In the genomic region with DNA sequence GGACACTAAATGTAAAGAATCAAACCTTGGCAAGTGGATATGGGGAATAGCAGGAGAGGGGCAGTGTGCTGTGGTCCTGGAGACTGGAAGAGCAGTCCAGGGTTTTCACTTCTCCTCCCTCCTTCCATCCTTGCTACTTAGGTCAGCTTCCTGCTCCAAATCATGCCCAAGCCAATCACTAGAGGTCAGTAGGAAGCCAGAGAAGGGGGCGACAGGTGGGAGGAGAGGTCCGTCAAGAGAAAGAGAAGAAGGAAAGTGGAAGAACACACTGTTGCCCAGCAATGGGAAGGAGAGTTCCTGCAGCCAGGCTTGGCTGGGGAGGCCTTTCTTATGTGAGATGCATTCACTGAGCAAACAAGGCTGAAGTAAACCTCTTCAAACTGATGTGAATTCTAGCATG, we compare ENCODE assay signal across 1 cellular context.
TF ChIP-seq lines count a peak whose summit lies in the region.

No MANE protein-coding gene starts in this region.

TF ChIP-seq in HCT116, 20 proteins besides CTCF, POLR2A, EP300 and RAD21 (continued from another document):
- TF ChIP-seq TCF7L2 (IDR thresholded peaks at IDR 0.05; ENCODE audit: borderline replicate concordance, extremely low read depth, insufficient read depth, insufficient read length) (no peak), FOSL1 (IDR thresholded peaks at IDR 0.05; ENCODE audit: low read depth) (no peak), ZFX (IDR thresholded peaks at IDR 0.05) (no peak), ZNF274 (IDR thresholded peaks at IDR 0.05; ENCODE audit: low read depth, low read length) (no peak), ELF1 (IDR thresholded peaks at IDR 0.05; ENCODE audit: borderline replicate concordance, low read depth) (no peak)
- TF ChIP-seq, protein P1, sequence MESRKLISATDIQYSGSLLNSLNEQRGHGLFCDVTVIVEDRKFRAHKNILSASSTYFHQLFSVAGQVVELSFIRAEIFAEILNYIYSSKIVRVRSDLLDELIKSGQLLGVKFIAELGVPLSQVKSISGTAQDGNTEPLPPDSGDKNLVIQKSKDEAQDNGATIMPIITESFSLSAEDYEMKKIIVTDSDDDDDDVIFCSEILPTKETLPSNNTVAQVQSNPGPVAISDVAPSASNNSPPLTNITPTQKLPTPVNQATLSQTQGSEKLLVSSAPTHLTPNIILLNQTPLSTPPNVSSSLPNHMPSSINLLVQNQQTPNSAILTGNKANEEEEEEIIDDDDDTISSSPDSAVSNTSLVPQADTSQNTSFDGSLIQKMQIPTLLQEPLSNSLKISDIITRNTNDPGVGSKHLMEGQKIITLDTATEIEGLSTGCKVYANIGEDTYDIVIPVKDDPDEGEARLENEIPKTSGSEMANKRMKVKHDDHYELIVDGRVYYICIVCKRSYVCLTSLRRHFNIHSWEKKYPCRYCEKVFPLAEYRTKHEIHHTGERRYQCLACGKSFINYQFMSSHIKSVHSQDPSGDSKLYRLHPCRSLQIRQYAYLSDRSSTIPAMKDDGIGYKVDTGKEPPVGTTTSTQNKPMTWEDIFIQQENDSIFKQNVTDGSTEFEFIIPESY (IDR thresholded peaks at IDR 0.05; ENCODE audit: extremely low read depth, insufficient replicate concordance, low read length): no peak
